In genomic region chr4:56552273-56552672, GRCh38 we compare ENCODE assay signal across 30 cellular contexts. TPM values are rescaled to one million over a fixed set of nuclear protein-coding genes. Genes with fewer than 3 reads are reported as not detected.
"Had no signal": no experiment of that assay in that cellular context is flagged by ENCODE, and none has a peak within 500 bp of the region (broad histone marks: within the 10 kb centered on the region; RNA-seq: fewer than 3 reads in every experiment).

No MANE protein-coding gene starts in this region.

- H3K4me3 ChIP-seq: ascending aorta, coronary artery, dorsolateral prefrontal cortex had no signal

- H3K4me1 ChIP-seq: ascending aorta had no signal

- ATAC-seq: activated CD4-positive, alpha-beta T cell treated with anti-CD3 and anti-CD28 coated beads for 36 hours; activated T-cell treated with anti-CD3 and anti-CD28 coated beads, Interleukin-2, amount 50 U/mL, for 72 hours; esophagus mucosa; T-helper 17 cell had no signal

- H3K27me3 ChIP-seq: ascending aorta, brain microvascular endothelial cell, dorsolateral prefrontal cortex had no signal

- DNase-seq: activated CD4-positive, alpha-beta memory T cell treated with anti-CD3 and anti-CD28 coated beads, Interleukin-2, amount 10 ng/mL, durations not matched to agents 7 days and 5 days; activated CD4-positive, alpha-beta T cell treated with anti-CD3 and anti-CD28 coated beads for 36 hours; activated CD4-positive, alpha-beta T cell treated with anti-CD3 and anti-CD28 coated beads, Interleukin-2, amount 50 U/mL, for 4 hours; activated CD4-positive, CD25-positive, alpha-beta regulatory T cell; activated CD4-positive, CD25-positive, alpha-beta regulatory T cell treated with anti-CD3 and anti-CD28 coated beads, Interleukin-2, amount 50 U/mL, for 72 hours; activated CD8-positive, alpha-beta memory T cell treated with anti-CD3 and anti-CD28 coated beads, Interleukin-2, amount 50 U/mL, for 48 hours; activated gamma-delta T cell; activated naive CD4-positive, alpha-beta T cell; activated naive CD4-positive, alpha-beta T cell treated with anti-CD3 and anti-CD28 coated beads, Interleukin-2, amount 10 ng/mL, durations not matched to agents 7 days and 5 days; activated naive CD8-positive, alpha-beta T cell treated with anti-CD3 and anti-CD28 coated beads, Interleukin-2, amount 10 ng/mL, durations not matched to agents 7 days and 5 days; activated T-cell treated with anti-CD3 and anti-CD28 coated beads for 4 hours; activated T-cell treated with anti-CD3 and anti-CD28 coated beads, Interleukin-2, amount 50 U/mL, for 24 hours; activated T-cell treated with anti-CD3 and anti-CD28 coated beads, Interleukin-2, amount 50 U/mL, for 72 hours; brain microvascular endothelial cell; dorsolateral prefrontal cortex; effector memory CD4-positive, alpha-beta T cell; endodermal cell; head of caudate nucleus; T-helper 1 cell; T-helper 17 cell; T1000 had no signal

- H3K27me3 Mint-ChIP-seq: activated CD4-positive, alpha-beta T cell treated with anti-CD3 and anti-CD28 coated beads for 36 hours; activated naive CD4-positive, alpha-beta T cell treated with anti-CD3 and anti-CD28 coated beads, Interleukin-2, amount 10 ng/mL, durations not matched to agents 7 days and 5 days; activated naive CD8-positive, alpha-beta T cell treated with anti-CD3 and anti-CD28 coated beads, Interleukin-2, amount 10 ng/mL, durations not matched to agents 7 days and 5 days; dendritic cell treated with granulocyte-macrophage colony-stimulating factor and Interleukin-4, amounts not matched to agents 40 ng/mL and 50 ng/mL, for 4 days had no signal

- H3K36me3 ChIP-seq: ascending aorta, brain microvascular endothelial cell had no signal

- H3K27ac ChIP-seq: ascending aorta, brain microvascular endothelial cell, coronary artery, dorsolateral prefrontal cortex had no signal

- H3K9me3 Mint-ChIP-seq: activated CD4-positive, alpha-beta memory T cell treated with anti-CD3 and anti-CD28 coated beads, Interleukin-2, amount 10 ng/mL, durations not matched to agents 7 days and 5 days; activated CD4-positive, alpha-beta T cell treated with anti-CD3 and anti-CD28 coated beads, Interleukin-2, amount 10 ng/mL, durations not matched to agents 24 days and 14 days; activated naive CD4-positive, alpha-beta T cell treated with anti-CD3 and anti-CD28 coated beads, Interleukin-2, amount 10 ng/mL, durations not matched to agents 7 days and 5 days; activated naive CD4-positive, alpha-beta T cell treated with anti-CD3 and anti-CD28 coated beads, Interleukin-2, amount 50 U/mL, for 72 hours; activated naive CD8-positive, alpha-beta T cell treated with anti-CD3 and anti-CD28 coated beads, Interleukin-2, amount 10 ng/mL, durations not matched to agents 7 days and 5 days; activated T-cell treated with anti-CD3 and anti-CD28 coated beads, Interleukin-2, amount 50 U/mL, for 24 hours; central memory CD8-positive, alpha-beta T cell; dendritic cell treated with granulocyte-macrophage colony-stimulating factor and Interleukin-4, amounts not matched to agents 40 ng/mL and 50 ng/mL, for 4 days; endodermal cell; T-helper 2 cell treated with Interferon-gamma antibody and Interleukin-4, amounts not matched to agents 5 μg/mL and 100 μg/mL, for 36 hours had no signal

- H3K4me3 Mint-ChIP-seq: activated CD4-positive, alpha-beta memory T cell treated with anti-CD3 and anti-CD28 coated beads, Interleukin-2, amount 10 ng/mL, durations not matched to agents 7 days and 5 days; activated CD4-positive, alpha-beta T cell treated with anti-CD3 and anti-CD28 coated beads for 36 hours; activated CD4-positive, alpha-beta T cell treated with anti-CD3 and anti-CD28 coated beads, Interleukin-2, amount 10 ng/mL, durations not matched to agents 24 days and 14 days; activated naive CD4-positive, alpha-beta T cell treated with anti-CD3 and anti-CD28 coated beads, Interleukin-2, amount 10 ng/mL, durations not matched to agents 7 days and 5 days; activated naive CD8-positive, alpha-beta T cell treated with anti-CD3 and anti-CD28 coated beads, Interleukin-2, amount 10 ng/mL, durations not matched to agents 7 days and 5 days; activated T-cell treated with anti-CD3 and anti-CD28 coated beads, Interleukin-2, amount 50 U/mL, for 24 hours; activated T-cell treated with anti-CD3 and anti-CD28 coated beads, Interleukin-2, amount 50 U/mL, for 72 hours; central memory CD8-positive, alpha-beta T cell; dendritic cell treated with granulocyte-macrophage colony-stimulating factor and Interleukin-4, amounts not matched to agents 40 ng/mL and 50 ng/mL, for 4 days; endodermal cell; T-helper 17 cell; T-helper 2 cell treated with Interferon-gamma antibody and Interleukin-4, amounts not matched to agents 5 μg/mL and 100 μg/mL, for 36 hours had no signal

- H3K4me1 Mint-ChIP-seq: central memory CD8-positive, alpha-beta T cell; endodermal cell had no signal

- H3K27ac Mint-ChIP-seq: activated CD4-positive, alpha-beta memory T cell treated with anti-CD3 and anti-CD28 coated beads, Interleukin-2, amount 10 ng/mL, durations not matched to agents 7 days and 5 days; activated CD4-positive, alpha-beta T cell treated with anti-CD3 and anti-CD28 coated beads for 36 hours; activated CD4-positive, alpha-beta T cell treated with anti-CD3 and anti-CD28 coated beads, Interleukin-2, amount 10 ng/mL, durations not matched to agents 24 days and 14 days; activated naive CD4-positive, alpha-beta T cell treated with anti-CD3 and anti-CD28 coated beads, Interleukin-2, amount 10 ng/mL, durations not matched to agents 7 days and 5 days; activated naive CD4-positive, alpha-beta T cell treated with anti-CD3 and anti-CD28 coated beads, Interleukin-2, amount 50 U/mL, for 72 hours; activated naive CD8-positive, alpha-beta T cell treated with anti-CD3 and anti-CD28 coated beads, Interleukin-2, amount 10 ng/mL, durations not matched to agents 7 days and 5 days; activated T-cell treated with anti-CD3 and anti-CD28 coated beads, Interleukin-2, amount 50 U/mL, for 24 hours; activated T-cell treated with anti-CD3 and anti-CD28 coated beads, Interleukin-2, amount 50 U/mL, for 72 hours; dendritic cell treated with granulocyte-macrophage colony-stimulating factor and Interleukin-4, amounts not matched to agents 40 ng/mL and 50 ng/mL, for 4 days; endodermal cell; T-helper 17 cell; T-helper 2 cell treated with Interferon-gamma antibody and Interleukin-4, amounts not matched to agents 5 μg/mL and 100 μg/mL, for 36 hours had no signal

- H3K9me3 ChIP-seq: ascending aorta had no signal

- H3K36me3 Mint-ChIP-seq: activated naive CD4-positive, alpha-beta T cell treated with anti-CD3 and anti-CD28 coated beads, Interleukin-2, amount 10 ng/mL, durations not matched to agents 7 days and 5 days; activated naive CD4-positive, alpha-beta T cell treated with anti-CD3 and anti-CD28 coated beads, Interleukin-2, amount 50 U/mL, for 72 hours; activated naive CD8-positive, alpha-beta T cell treated with anti-CD3 and anti-CD28 coated beads, Interleukin-2, amount 10 ng/mL, durations not matched to agents 7 days and 5 days had no signal

RNA-seq across cellular contexts. Expression of gene ARL9, which starts 46.7 kb away (rescaled TPM):
- total RNA-seq: activated CD4-positive, alpha-beta T cell treated with anti-CD3 and anti-CD28 coated beads, Interleukin-2, amount 10 ng/mL, durations not matched to agents 24 days and 14 days; ascending aorta; cardiac septum; T-helper 17 cell had no signal
